Comparison of ENCODE assay signal across 15 cellular contexts in genomic region chr6:74879234-74879633, GRCh38.
DNase-seq lines count a peak whose midpoint lies in the region; ATAC-seq and TF ChIP-seq lines count a peak whose summit lies in the region.
"Had no signal": no experiment of that assay in that cellular context is flagged by ENCODE, and none has a peak within 500 bp of the region (broad histone marks: within the 10 kb centered on the region; RNA-seq: fewer than 3 reads in every experiment).

No MANE protein-coding gene starts in this region.

- H3K4me3 ChIP-seq in brain microvascular endothelial cell (ENCODE audit: low read depth, low read length) (no peak overlapping the region), right atrium auricular region (no peak overlapping the region), thoracic aorta (no peak overlapping the region)

- ATAC-seq in thoracic aorta (ENCODE audit: insufficient number of reproducible peaks, low FRiP score, low read depth), result peak; percentile 41
- no peak for ATAC-seq in GM19463 (IDR thresholded peaks at IDR 0.05; ENCODE audit: unreplicated experiment)
- ATAC-seq in HG02678 (IDR thresholded peaks at IDR 0.05; ENCODE audit: unreplicated experiment), result no peak
- ATAC-seq: natural killer cell treated with Interleukin-12 subunit alpha and Interleukin-12 subunit beta and Interleukin-15 and Interleukin-18, amount 100 ng/mL, for 72 hours; stimulated activated memory B cell treated with anti-CD40 and anti-IgM and Interleukin-4, amounts not matched to agents 10 μg/mL and 1 μg/mL and 100 μg/mL, for 72 hours had no signal

- H3K9me3 ChIP-seq in right atrium auricular region, result no peaks in the 10 kb centered on the region
- no peaks in the 10 kb centered on the region for H3K9me3 ChIP-seq in thoracic aorta

- no peaks in the 10 kb centered on the region for H3K36me3 ChIP-seq in brain microvascular endothelial cell (replicated peaks)
- H3K36me3 ChIP-seq in right atrium auricular region, result no peaks in the 10 kb centered on the region
- no peaks in the 10 kb centered on the region for H3K36me3 ChIP-seq in thoracic aorta

- H3K27me3 ChIP-seq in brain microvascular endothelial cell (replicated peaks), result no peaks in the 10 kb centered on the region
- no peaks in the 10 kb centered on the region for H3K27me3 ChIP-seq in right atrium auricular region
- H3K27me3 ChIP-seq in thoracic aorta (replicated peaks; ENCODE audit: insufficient read depth), result no peaks in the 10 kb centered on the region

- DNase-seq in HT1080 (ENCODE audit: low read depth), result peak; percentile 27
- DNase-seq in brain microvascular endothelial cell, result peak; percentile 61
- no peak for DNase-seq in right atrium auricular region (ENCODE audit: low spot score)
- DNase-seq in thoracic aorta (ENCODE audit: low spot score), result no peak
- DNase-seq in midbrain (lab: John Stamatoyannopoulos, UW), result no peak
- DNase-seq: activated CD8-positive, alpha-beta memory T cell treated with anti-CD3 and anti-CD28 coated beads for 24 hours; activated naive CD8-positive, alpha-beta T cell treated with anti-CD3 and anti-CD28 coated beads for 36 hours; DMS153; NCI-H187; OCI-M1; stimulated activated CD4-positive, alpha-beta T cell treated with anti-CD3 and anti-CD28 coated beads, Interleukin-15, amount 100 ng/mL, for 24 hours had no signal

- TF ChIP-seq CTCF in brain microvascular endothelial cell (IDR thresholded peaks at IDR 0.05; ENCODE audit: low read depth, low read length, missing control alignments) (no peak), right atrium auricular region (IDR thresholded peaks at IDR 0.05) (no peak), thoracic aorta (IDR thresholded peaks at IDR 0.05) (no peak)

- in situ Hi-C loops in brain microvascular endothelial cell (cut with HindIII; ENCODE audit: low pct_ligation_motif_present, low sequenced_read_pairs), result no loop called here

- peak overlapping the region; percentile 37 for H3K27ac ChIP-seq in brain microvascular endothelial cell
- peak overlapping the region; percentile 16 to 72 for H3K27ac ChIP-seq in right atrium auricular region
- no peak overlapping the region for H3K27ac ChIP-seq in thoracic aorta

- H3K4me1 ChIP-seq in right atrium auricular region, result no peaks in the 10 kb centered on the region
- no peaks in the 10 kb centered on the region for H3K4me1 ChIP-seq in thoracic aorta (ENCODE audit: control insufficient read depth in 1 of 2, low read depth in 2 of 2)

Comparison
In these comparisons a context has a peak if more than half of its experiments do, and no peak if none do; other contexts are left out.
1. DNase-seq: peak in HT1080 (single experiment) and brain microvascular endothelial cell (single experiment); none in right atrium auricular region (single experiment), thoracic aorta (single experiment) and midbrain (single experiment).
2. H3K27ac ChIP-seq: peak in brain microvascular endothelial cell (single experiment) and right atrium auricular region (2 of 2); none in thoracic aorta (0 of 2).